ENCODE assay signal across 14 cellular contexts in genomic region chr11:44005076-44005800, GRCh38. TPM values are rescaled to one million over a fixed set of nuclear protein-coding genes. Genes with fewer than 3 reads are reported as not detected.
DNase-seq lines count a peak whose midpoint lies in the region; ATAC-seq and TF ChIP-seq lines count a peak whose summit lies in the region.
"Had no signal": no experiment of that assay in that cellular context is flagged by ENCODE, and none has a peak within 500 bp of the region (broad histone marks: within the 10 kb centered on the region; RNA-seq: fewer than 3 reads in every experiment).

No MANE protein-coding gene starts in this region.

- TF ChIP-seq EP300 in suprapubic skin (IDR thresholded peaks at IDR 0.05): no peak

- no peak overlapping the region for H3K4me3 ChIP-seq in WERI-Rb-1 (ENCODE audit: low read depth, low read length)
- H3K4me3 ChIP-seq in suprapubic skin: no peak overlapping the region
- no peak overlapping the region for H3K4me3 ChIP-seq in upper lobe of right lung
- H3K4me3 ChIP-seq: ascending aorta; BLaER1 treated with 17β-estradiol and CSF1 and Interleukin-3, amounts not matched to agents 10 nM and 100 nM; right lobe of liver; SJCRH30 had no signal

- H3K4me1 ChIP-seq in suprapubic skin: peaks cover 5% of the 10 kb centered on the region
- no peaks in the 10 kb centered on the region for H3K4me1 ChIP-seq in upper lobe of right lung
- H3K4me1 ChIP-seq: BLaER1 treated with 17β-estradiol and CSF1 and Interleukin-3, amounts not matched to agents 10 nM and 100 nM; right lobe of liver; SJCRH30 had no signal

- H3K9me3 ChIP-seq in WERI-Rb-1 (ENCODE audit: severe bottlenecking) (no peaks in the 10 kb centered on the region), suprapubic skin (no peaks in the 10 kb centered on the region), upper lobe of right lung (no peaks in the 10 kb centered on the region)
- H3K9me3 ChIP-seq: ascending aorta; BLaER1 treated with 17β-estradiol and CSF1 and Interleukin-3, amounts not matched to agents 10 nM and 100 nM; right lobe of liver; SJCRH30 had no signal

- no peaks in the 10 kb centered on the region for H3K27me3 ChIP-seq in WERI-Rb-1 (ENCODE audit: insufficient read depth, low read depth, severe bottlenecking)
- peaks cover 2% of the 10 kb centered on the region for H3K27me3 ChIP-seq in suprapubic skin
- H3K27me3 ChIP-seq in upper lobe of right lung: no peaks in the 10 kb centered on the region
- H3K27me3 ChIP-seq: ascending aorta; BLaER1 treated with 17β-estradiol and CSF1 and Interleukin-3, amounts not matched to agents 10 nM and 100 nM; right lobe of liver had no signal

- H3K36me3 ChIP-seq in WERI-Rb-1 (no peaks in the 10 kb centered on the region), suprapubic skin (no peaks in the 10 kb centered on the region), upper lobe of right lung (no peaks in the 10 kb centered on the region)
- H3K36me3 ChIP-seq: ascending aorta; BLaER1 treated with 17β-estradiol and CSF1 and Interleukin-3, amounts not matched to agents 10 nM and 100 nM; right lobe of liver; SJCRH30 had no signal

- TF ChIP-seq CTCF in WERI-Rb-1 (IDR thresholded peaks at IDR 0.05; ENCODE audit: low read depth, low read length) (no peak), neural crest cell (conservative IDR thresholded peaks at IDR 0.05) (no peak), suprapubic skin (IDR thresholded peaks at IDR 0.05) (no peak), upper lobe of right lung (IDR thresholded peaks at IDR 0.05) (no peak)

- H3K4me3 Mint-ChIP-seq in neural crest cell: no peak overlapping the region

- 31% methylated on average over 10 of the region's 14 CpGs for WGBS in suprapubic skin

- H3K27ac Mint-ChIP-seq in neural crest cell (ENCODE audit: unreplicated experiment): peak overlapping the region; percentile 90

- peaks cover 19% of the 10 kb centered on the region for H3K4me1 Mint-ChIP-seq in neural crest cell

- no peak for TF ChIP-seq POLR2A in suprapubic skin (IDR thresholded peaks at IDR 0.05)

- DNase-seq in NCI-H1417 treated with DMSO at 0.1 percent for 48 hours (lab: John Stamatoyannopoulos, UW) (peak; percentile 55), WERI-Rb-1 (peak; percentile 30), neural crest cell (ENCODE audit: low read depth, low spot score) (peak; percentile 29), suprapubic skin (ENCODE audit: low spot score in 2 of 2) (no peak), activated gamma-delta T cell treated with Interleukin-2 at 50 U/mL for 16 hours (no peak), upper lobe of right lung (no peak)
- DNase-seq: KBM-7, NCI-H510A, SJCRH30 had no signal

- H3K9me3 Mint-ChIP-seq in neural crest cell: no peaks in the 10 kb centered on the region

- no peaks in the 10 kb centered on the region for H3K27me3 Mint-ChIP-seq in neural crest cell (ENCODE audit: low read depth)

- ATAC-seq in GM18502 (IDR thresholded peaks at IDR 0.05; ENCODE audit: poor library complexity, unreplicated experiment) (peak; percentile 45), GM18873 (IDR thresholded peaks at IDR 0.05; ENCODE audit: low FRiP score, unreplicated experiment) (no peak), upper lobe of right lung (no peak)

- H3K27ac ChIP-seq in WERI-Rb-1 (no peak overlapping the region), suprapubic skin (no peak overlapping the region), upper lobe of right lung (no peak overlapping the region)
- H3K27ac ChIP-seq: BLaER1 treated with 17β-estradiol and CSF1 and Interleukin-3, amounts not matched to agents 10 nM and 100 nM; right lobe of liver; SJCRH30 had no signal

- intact Hi-C loops in upper lobe of right lung (cut with DNase I): no loop called here

- H3K36me3 Mint-ChIP-seq in neural crest cell (ENCODE audit: low read depth): no peaks in the 10 kb centered on the region

RNA-seq across cellular contexts. Expression of gene ACCSL, which starts 42.5 kb away (rescaled TPM):
- total RNA-seq in neural crest cell: not detected in 2 replicates
- under 1 TPM in 1 of 4 donors, not detected in 3; 0.60 TPM for total RNA-seq in suprapubic skin
- not detected for total RNA-seq in upper lobe of right lung
- total RNA-seq: ascending aorta, right lobe of liver, SJCRH30 had no signal

Comparison
In these comparisons a context has a peak if more than half of its experiments do, and no peak if none do; other contexts are left out.
1. DNase-seq: peak in NCI-H1417 treated with DMSO at 0.1 percent for 48 hours (single experiment), WERI-Rb-1 (single experiment) and neural crest cell (single experiment); none in suprapubic skin (0 of 2), activated gamma-delta T cell treated with Interleukin-2 at 50 U/mL for 16 hours (single experiment) and upper lobe of right lung (single experiment).